1 cellular context compared by ENCODE assay signal in the genomic region with DNA sequence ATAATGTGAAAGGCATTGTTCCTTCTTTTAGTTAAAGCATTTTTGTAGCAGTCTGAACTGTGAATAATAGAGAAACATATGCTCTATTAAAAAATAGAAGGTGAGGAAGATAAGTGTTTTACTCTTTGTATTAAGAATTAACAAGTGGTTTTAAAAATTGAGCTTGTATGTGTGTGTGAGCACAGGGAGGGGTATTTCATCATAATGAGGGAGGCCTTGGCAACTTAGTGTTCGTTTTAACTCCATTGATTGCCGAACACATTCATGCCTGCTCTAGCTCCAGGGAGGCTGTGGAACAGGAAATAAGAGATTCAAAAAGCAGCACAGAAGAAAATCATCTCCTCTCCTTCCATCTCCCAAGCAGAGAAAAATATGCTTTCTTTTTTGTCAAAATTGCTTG.
TF ChIP-seq lines count a peak whose summit lies in the region.

No MANE protein-coding gene starts in this region.

TF ChIP-seq in endothelial cell of umbilical vein, 7 proteins besides CTCF, POLR2A, EP300 and RAD21 (continued from another document):
- TF ChIP-seq JUN (IDR thresholded peaks at IDR 0.05; ENCODE audit: borderline replicate concordance, insufficient read depth, insufficient read length, low read depth) (no peak), GATA2 (IDR thresholded peaks at IDR 0.05; ENCODE audit: insufficient read depth, insufficient read length, low read depth, low read length) (no peak), FOS (IDR thresholded peaks at IDR 0.05; ENCODE audit: borderline replicate concordance, insufficient read depth, low read length) (no peak), EZH2 (IDR thresholded peaks at IDR 0.05; ENCODE audit: borderline replicate concordance, low read depth, low read length, severe bottlenecking) (no peak), MYC (IDR thresholded peaks at IDR 0.05; ENCODE audit: low read depth, low read length) (no peak)
- TF ChIP-seq, protein P1, sequence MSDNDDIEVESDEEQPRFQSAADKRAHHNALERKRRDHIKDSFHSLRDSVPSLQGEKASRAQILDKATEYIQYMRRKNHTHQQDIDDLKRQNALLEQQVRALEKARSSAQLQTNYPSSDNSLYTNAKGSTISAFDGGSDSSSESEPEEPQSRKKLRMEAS (IDR thresholded peaks at IDR 0.05; ENCODE audit: insufficient read depth, insufficient read length): no peak
